17 cellular contexts compared by ENCODE assay signal in the genomic region with DNA sequence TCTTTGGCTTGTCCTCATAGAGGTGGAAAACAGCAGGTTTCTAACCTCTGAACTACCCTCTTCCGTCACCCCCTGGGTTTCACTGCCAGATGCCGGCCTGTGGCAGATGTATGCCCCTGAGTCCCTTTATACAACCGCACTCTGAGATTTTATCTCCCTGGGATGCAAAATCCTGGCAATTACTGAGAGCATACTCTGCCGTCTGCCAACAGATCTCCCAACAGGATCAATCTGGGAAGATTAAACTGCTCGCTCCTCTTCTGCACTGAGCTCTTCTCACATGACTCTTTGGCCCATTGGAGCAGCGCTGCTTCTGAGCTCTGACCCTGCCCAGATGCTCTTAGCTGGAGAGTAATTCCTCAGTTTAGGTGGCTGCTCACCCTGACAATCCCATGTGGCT.
DNase-seq lines count a peak whose midpoint lies in the region; ATAC-seq lines count a peak whose summit lies in the region.
"Had no signal": no experiment of that assay in that cellular context is flagged by ENCODE, and none has a peak within 500 bp of the region (broad histone marks: within the 10 kb centered on the region; RNA-seq: fewer than 3 reads in every experiment).

No MANE protein-coding gene starts in this region.

- H4K8ac ChIP-seq in mesendoderm (ENCODE audit: low read depth, low read length), result no peak overlapping the region

- no peak overlapping the region for H2AK5ac ChIP-seq in mesendoderm (ENCODE audit: low read length)

- WGBS in mesendoderm (ENCODE audit: extremely low coverage, insufficient coverage, low lambda C conversion rate), result no CpG with 5 or more reads among the region's 6 CpGs

- no peak overlapping the region for H4K5ac ChIP-seq in mesendoderm (ENCODE audit: low read length)

- H3K27me3 Mint-ChIP-seq in activated T-cell treated with anti-CD3 and anti-CD28 coated beads, Interleukin-2, amount 50 U/mL, for 4 hours (ENCODE audit: low read depth), result no peaks in the 10 kb centered on the region

- H2BK5ac ChIP-seq in mesendoderm (ENCODE audit: low read length), result no peak overlapping the region

- H3K27me3 ChIP-seq in mesendoderm (ENCODE audit: insufficient read depth, low read length, poor library complexity), result no peaks in the 10 kb centered on the region

- H3K9ac ChIP-seq in mesendoderm (ENCODE audit: low read length), result no peak overlapping the region

- H3K18ac ChIP-seq in mesendoderm (ENCODE audit: low read length), result peak overlapping the region; percentile 65

- H3K27ac ChIP-seq in mesendoderm (ENCODE audit: low read depth, low read length), result no peak overlapping the region
- H3K27ac ChIP-seq: RWPE1, SK-N-MC had no signal

- peaks cover 21% of the 10 kb centered on the region for H3K4me1 ChIP-seq in mesendoderm (ENCODE audit: control insufficient read depth, low read depth, low read length)

- H2BK120ac ChIP-seq in mesendoderm (ENCODE audit: low read depth, low read length), result no peak overlapping the region

- H3K4ac ChIP-seq in mesendoderm (ENCODE audit: low read depth, low read length), result no peak overlapping the region

- no peaks in the 10 kb centered on the region for H3K36me3 Mint-ChIP-seq in activated T-cell treated with anti-CD3 and anti-CD28 coated beads, Interleukin-2, amount 50 U/mL, for 4 hours (ENCODE audit: insufficient read depth)

- no peak overlapping the region for H2BK15ac ChIP-seq in mesendoderm (replicated peaks; ENCODE audit: low read depth)

- H3K4me1 Mint-ChIP-seq in activated T-cell treated with anti-CD3 and anti-CD28 coated beads, Interleukin-2, amount 50 U/mL, for 4 hours (ENCODE audit: low read depth), result peaks cover 10% of the 10 kb centered on the region

- ATAC-seq in activated T-cell treated with anti-CD3 and anti-CD28 coated beads, Interleukin-2, amount 50 U/mL, for 4 hours, result no peak

- no peaks in the 10 kb centered on the region for H3K79me2 ChIP-seq in mesendoderm (ENCODE audit: control insufficient read depth, insufficient read depth, low read length)

- no peaks in the 10 kb centered on the region for H3K9me3 Mint-ChIP-seq in activated T-cell treated with anti-CD3 and anti-CD28 coated beads, Interleukin-2, amount 50 U/mL, for 4 hours

- no peaks in the 10 kb centered on the region for H3K79me1 ChIP-seq in mesendoderm (ENCODE audit: low read length)

- H3K23ac ChIP-seq in mesendoderm (ENCODE audit: low read length), result no peak overlapping the region

- H3K4me2 ChIP-seq in mesendoderm (ENCODE audit: low read length), result no peak overlapping the region

- DNase-seq in DMS 273 (lab: John Stamatoyannopoulos, UW; ENCODE audit: unreplicated experiment), result peak; percentile 89
- DNase-seq in NCI-H1694 (lab: John Stamatoyannopoulos, UW), result peak; percentile 20
- peak; percentile 80 for DNase-seq in NCI-H82 treated with DMSO at 0.1 percent for 48 hours (lab: John Stamatoyannopoulos, UW; ENCODE audit: unreplicated experiment)
- DNase-seq in mesendoderm, result no peak
- no peak for DNase-seq in pons (ENCODE audit: low spot score)
- DNase-seq in SIG-M5 (lab: John Stamatoyannopoulos, UW), result no peak
- no peak for DNase-seq in activated T-cell treated with anti-CD3 and anti-CD28 coated beads, Interleukin-2, amount 50 U/mL, for 4 hours
- DNase-seq: CD8-positive, alpha-beta memory T cell; H7; Kasumi-1; NCI-H1417 treated with DMSO at 0.1 percent for 48 hours; NCI-H2107; NCI-H446; NK-92 treated with Interleukin-12 subunit alpha and Interleukin-12 subunit beta, amount 100 ng/mL, for 24 hours had no signal

- no peak overlapping the region for H3K4me3 ChIP-seq in mesendoderm (ENCODE audit: low read length)
- H3K4me3 ChIP-seq: SK-N-MC had no signal

- no peak overlapping the region for H3K4me3 Mint-ChIP-seq in activated T-cell treated with anti-CD3 and anti-CD28 coated beads, Interleukin-2, amount 50 U/mL, for 4 hours
- H3K4me3 Mint-ChIP-seq: CD8-positive, alpha-beta memory T cell; T-helper 1 cell treated with Interleukin-12 subunit alpha and Interleukin-12 subunit beta and Interleukin-4 antibody, amounts not matched to agents 30 μg/mL and 1 μg/mL, for 36 hours had no signal

- no peak overlapping the region for H3K56ac ChIP-seq in mesendoderm (ENCODE audit: low read length)

- H3K36me3 ChIP-seq in mesendoderm (ENCODE audit: control insufficient read depth, insufficient read depth, low read length), result no peaks in the 10 kb centered on the region

Comparison
In these comparisons a context has a peak if more than half of its experiments do, and no peak if none do; other contexts are left out.
1. DNase-seq: peak in DMS 273 (single experiment), NCI-H1694 (single experiment) and NCI-H82 treated with DMSO at 0.1 percent for 48 hours (single experiment); none in mesendoderm (single experiment), pons (single experiment), SIG-M5 (single experiment) and activated T-cell treated with anti-CD3 and anti-CD28 coated beads, Interleukin-2, amount 50 U/mL, for 4 hours (single experiment).